1 cellular context compared by ENCODE assay signal in genomic region chr2:25279091-25279651, GRCh38.
TF ChIP-seq lines count a peak whose summit lies in the region.

No MANE protein-coding gene starts in this region.

TF ChIP-seq in GM12878, 131 proteins besides CTCF, POLR2A, EP300 and RAD21 (continued from another document):
- TF ChIP-seq USF2 (IDR thresholded peaks at IDR 0.05; ENCODE audit: borderline replicate concordance, low read depth, low read length): peak; percentile 86
- TF ChIP-seq LARP7 (IDR thresholded peaks at IDR 0.05): 0 out of 2 replicates have a peak, but pooled peaks have one; percentile 28
- peak; percentile 47; the same call in 1 of the 2 replicates for TF ChIP-seq MLLT1 (IDR thresholded peaks at IDR 0.05)
- TF ChIP-seq SIN3A (IDR thresholded peaks at IDR 0.05; ENCODE audit: low read depth, low read length): peak; percentile 88
- peak in 1 of 2 experiments; percentile 65; a peak in 1 of 4 replicates for TF ChIP-seq ETV6 (conservative IDR thresholded peaks at IDR 0.05 in 1 of 2, IDR thresholded peaks at IDR 0.05 in 1 of 2; ENCODE audit: borderline replicate concordance in 1 of 2, low read depth in 1 of 2)
- TF ChIP-seq PAX8 (IDR thresholded peaks at IDR 0.05): 0 out of 2 replicates have a peak, but pooled peaks have one; percentile 55
- TF ChIP-seq CHD1 (IDR thresholded peaks at IDR 0.05; ENCODE audit: low read depth, low read length): no peak
- peak; percentile 73; the same call in 1 of the 2 replicates for TF ChIP-seq CREM (IDR thresholded peaks at IDR 0.05; ENCODE audit: low read depth)
- TF ChIP-seq IKZF1 (conservative IDR thresholded peaks at IDR 0.05): peak; percentile 99
- no peak; the same call in 1 of the 2 replicates for TF ChIP-seq WRNIP1 (IDR thresholded peaks at IDR 0.05; ENCODE audit: borderline replicate concordance, low read depth, low read length)
- peak; percentile 61 for TF ChIP-seq ATF2 (IDR thresholded peaks at IDR 0.05; ENCODE audit: low read length)
- no peak for TF ChIP-seq CBX5 (IDR thresholded peaks at IDR 0.05; ENCODE audit: low read depth)
- peak; percentile 99 for TF ChIP-seq ZNF687 (IDR thresholded peaks at IDR 0.05)
- peak; percentile 46; the same call in 1 of the 2 replicates for TF ChIP-seq MEF2A (IDR thresholded peaks at IDR 0.05; ENCODE audit: insufficient read depth, low read depth, low read length)
- TF ChIP-seq RUNX3 (IDR thresholded peaks at IDR 0.05; ENCODE audit: low read length): peak; percentile 94
- TF ChIP-seq TAF1 (IDR thresholded peaks at IDR 0.05; ENCODE audit: borderline replicate concordance, low read depth, low read length): 0 out of 2 replicates have a peak, but pooled peaks have one; percentile 18
- no peak; the same call in 1 of the 2 replicates for TF ChIP-seq E2F4 (IDR thresholded peaks at IDR 0.05; ENCODE audit: low read depth, low read length)
- 0 out of 4 replicates have a peak, but pooled peaks of 1 of the 2 experiments have one; percentile 65 for TF ChIP-seq SRF (IDR thresholded peaks at IDR 0.05; ENCODE audit: low read depth in 2 of 2, low read length in 2 of 2)
- peak; percentile 90 for TF ChIP-seq PKNOX1 (IDR thresholded peaks at IDR 0.05)
- 0 out of 2 replicates have a peak, but pooled peaks have one; percentile 24 for TF ChIP-seq STAT1 (conservative IDR thresholded peaks at IDR 0.05)
- TF ChIP-seq RCOR1 (conservative IDR thresholded peaks at IDR 0.05; ENCODE audit: low read depth, low read length): peak; percentile 90; the same call in 1 of the 2 replicates
- TF ChIP-seq SKIL (IDR thresholded peaks at IDR 0.05; ENCODE audit: low read depth, poor library complexity, severe bottlenecking): peak; percentile 91
- TF ChIP-seq FOXM1 (IDR thresholded peaks at IDR 0.05; ENCODE audit: low read depth, low read length): peak; percentile 81
- peak; percentile 68 for TF ChIP-seq SP1 (IDR thresholded peaks at IDR 0.05; ENCODE audit: low read depth, low read length)
- TF ChIP-seq NRF1 (conservative IDR thresholded peaks at IDR 0.05; ENCODE audit: low read depth, low read length): no peak
- TF ChIP-seq JUNB (IDR thresholded peaks at IDR 0.05): peak; percentile 67
- TF ChIP-seq HDGF (IDR thresholded peaks at IDR 0.05): 0 out of 2 replicates have a peak, but pooled peaks have one; percentile 72
- TF ChIP-seq MEF2B (IDR thresholded peaks at IDR 0.05; ENCODE audit: partially characterized antibody, poor library complexity, severe bottlenecking): peak; percentile 72
- TF ChIP-seq MTA3 (IDR thresholded peaks at IDR 0.05; ENCODE audit: borderline replicate concordance, low read length): peak; percentile 34; the same call in 1 of the 2 replicates
- no peak for TF ChIP-seq ZNF274 (IDR thresholded peaks at IDR 0.05; ENCODE audit: insufficient read depth, insufficient read length)
